Comparison of ENCODE assay signal across 18 cellular contexts in the genomic region with DNA sequence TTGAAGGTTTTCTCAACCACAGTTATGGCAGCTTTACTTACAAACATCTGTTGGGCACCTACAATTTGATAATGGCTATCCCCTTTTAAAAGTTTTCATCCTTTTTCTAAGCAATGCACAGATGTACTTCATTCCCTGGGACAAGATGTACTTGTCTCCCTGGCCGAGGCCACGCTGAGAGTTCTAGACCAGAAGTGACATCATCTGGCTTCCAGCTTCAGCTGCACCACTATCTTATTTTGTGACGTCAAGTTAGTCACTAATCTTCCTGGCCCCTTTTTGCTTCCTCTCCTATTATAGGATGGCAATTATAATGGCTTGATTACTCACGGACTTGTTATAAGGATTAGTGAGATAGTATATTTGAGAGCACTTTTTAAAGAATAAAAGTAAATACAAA.
DNase-seq lines count a peak whose midpoint lies in the region; ATAC-seq and TF ChIP-seq lines count a peak whose summit lies in the region.
"Had no signal": no experiment of that assay in that cellular context is flagged by ENCODE, and none has a peak within 500 bp of the region (broad histone marks: within the 10 kb centered on the region; RNA-seq: fewer than 3 reads in every experiment).

No MANE protein-coding gene starts in this region.

- H3K4me1 ChIP-seq in right atrium auricular region (no peaks in the 10 kb centered on the region), GM23248 (ENCODE audit: insufficient read depth) (no peaks in the 10 kb centered on the region), hepatocyte (ENCODE audit: insufficient read depth) (no peaks in the 10 kb centered on the region)
- H3K4me1 ChIP-seq: BLaER1, Caco-2 had no signal

- no peaks in the 10 kb centered on the region for H3F3A ChIP-seq in GM23248 (ENCODE audit: insufficient read depth)

- H3K36me3 ChIP-seq in right atrium auricular region (no peaks in the 10 kb centered on the region), GM23248 (ENCODE audit: low read depth) (no peaks in the 10 kb centered on the region), hepatocyte (replicated peaks; ENCODE audit: insufficient read depth, low read depth) (no peaks in the 10 kb centered on the region)
- H3K36me3 ChIP-seq: BLaER1 had no signal

- H2AFZ ChIP-seq in GM23248 (no peak overlapping the region), hepatocyte (no peak overlapping the region)
- H2AFZ ChIP-seq: GM23338 had no signal

- intact Hi-C loops in left ventricle myocardium superior (cut with micrococcal nuclease), result no loop called here

- no peak for TF ChIP-seq CTCF in right atrium auricular region (IDR thresholded peaks at IDR 0.05)
- TF ChIP-seq CTCF in hepatocyte (IDR thresholded peaks at IDR 0.05; ENCODE audit: poor library complexity), result no peak

- H3K27ac ChIP-seq in right atrium auricular region (no peak overlapping the region), GM23248 (no peak overlapping the region), hepatocyte (peak overlapping the region; percentile 23)
- H3K27ac ChIP-seq: BLaER1, C4-2B had no signal

- H3K79me2 ChIP-seq in GM23248 (ENCODE audit: insufficient read depth), result no peaks in the 10 kb centered on the region
- H3K79me2 ChIP-seq in hepatocyte, result no peaks in the 10 kb centered on the region

- H3K9me2 ChIP-seq in GM23248 (ENCODE audit: insufficient read depth), result no peaks in the 10 kb centered on the region
- no peaks in the 10 kb centered on the region for H3K9me2 ChIP-seq in hepatocyte (replicated peaks; ENCODE audit: insufficient read depth)

- in situ Hi-C loops in GM23248 (cut with MboI) (no loop called here), G401 (cut with HindIII; ENCODE audit: low sequenced_read_pairs) (no loop called here)

- DNase-seq in left ventricle myocardium superior (no peak), right atrium auricular region (ENCODE audit: low spot score) (no peak), GM23248 (peak; percentile 4), hepatocyte (ENCODE audit: low spot score) (no peak), G401 (ENCODE audit: low spot score) (no peak), hepatic stellate cell (ENCODE audit: low spot score) (no peak)
- DNase-seq: Caco-2; CD4-positive, CD25-positive, alpha-beta regulatory T cell; CD8-positive, alpha-beta T cell; DMS153; DND-41; GDM1; H9 had no signal

- no peak overlapping the region for H3K4me2 ChIP-seq in GM23248 (ENCODE audit: unreplicated experiment)
- no peak overlapping the region for H3K4me2 ChIP-seq in hepatocyte
- H3K4me2 ChIP-seq: BLaER1, GM23338 had no signal

- ATAC-seq in left ventricle myocardium superior, result peak; percentile 62
- ATAC-seq: CD8-positive, alpha-beta T cell; GM12878; GM23338; HCT116 had no signal

- H4K20me1 ChIP-seq in GM23248 (ENCODE audit: insufficient read depth), result no peaks in the 10 kb centered on the region
- no peaks in the 10 kb centered on the region for H4K20me1 ChIP-seq in hepatocyte (ENCODE audit: insufficient read depth, poor library complexity, severe bottlenecking)
- H4K20me1 ChIP-seq: BLaER1 had no signal

- H3K27me3 ChIP-seq in right atrium auricular region (no peaks in the 10 kb centered on the region), GM23248 (replicated peaks; ENCODE audit: insufficient read depth) (no peaks in the 10 kb centered on the region), hepatocyte (no peaks in the 10 kb centered on the region)
- H3K27me3 ChIP-seq: BLaER1 had no signal

- WGBS in GM23248 (ENCODE audit: low coverage in 1 of 2, low lambda C conversion rate in 2 of 2, missing lambda C conversion rate in 2 of 2), 2 experiments, result 33 to 35% methylated on average over 4 of the region's 4 CpGs
- 74% methylated on average over 4 of the region's 4 CpGs for WGBS in hepatocyte (ENCODE audit: low lambda C conversion rate, missing lambda C conversion rate)

- H3K9ac ChIP-seq in GM23248, result no peak overlapping the region
- H3K9ac ChIP-seq: BLaER1 had no signal

- no peaks in the 10 kb centered on the region for H3K9me3 ChIP-seq in right atrium auricular region
- no peaks in the 10 kb centered on the region for H3K9me3 ChIP-seq in GM23248 (ENCODE audit: low read depth)
- H3K9me3 ChIP-seq in hepatocyte (ENCODE audit: low read depth), result no peaks in the 10 kb centered on the region
- H3K9me3 ChIP-seq: BLaER1, Caco-2 had no signal

- no peak overlapping the region for H3K4me3 ChIP-seq in right atrium auricular region
- no peak overlapping the region for H3K4me3 ChIP-seq in GM23248
- H3K4me3 ChIP-seq in hepatocyte, result no peak overlapping the region
- H3K4me3 ChIP-seq: BLaER1, GM12878, GM23338 had no signal
